Comparison of ENCODE assay signal across 6 cellular contexts in the genomic region with DNA sequence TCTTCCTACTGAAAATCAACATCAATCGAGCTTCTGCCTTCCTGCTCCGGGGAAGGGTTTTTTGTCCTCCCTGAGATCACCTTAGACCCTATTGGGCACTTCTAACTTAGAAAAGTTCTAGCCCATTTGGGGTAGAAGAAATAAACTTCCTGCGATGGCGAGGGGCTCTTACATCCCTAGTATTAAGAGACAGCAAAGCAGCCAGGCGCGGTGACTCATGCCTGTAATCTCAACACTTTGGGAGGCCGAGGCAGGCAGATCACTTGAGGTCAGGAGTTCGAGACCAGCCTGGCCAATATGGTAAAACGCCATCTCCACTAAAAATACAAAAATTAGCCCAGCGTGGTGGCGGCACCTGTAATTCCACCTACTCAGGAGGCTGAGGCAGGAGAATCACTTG. TPM values are rescaled to one million over a fixed set of nuclear protein-coding genes. Genes with fewer than 3 reads are reported as not detected.
"Had no signal": no experiment of that assay in that cellular context is flagged by ENCODE, and none has a peak within 500 bp of the region (broad histone marks: within the 10 kb centered on the region; RNA-seq: fewer than 3 reads in every experiment).

No MANE protein-coding gene starts in this region.

RNA-seq across cellular contexts. Expression of gene SPDYE6, which starts 31.1 kb away (rescaled TPM):
- total RNA-seq: M059J, OCI-LY7, PC-9, Right ventricle myocardium superior, SJSA1 had no signal
- polyA plus RNA-seq: SK-N-SH had no signal
